8 cellular contexts compared by ENCODE assay signal in genomic region chr19:16197622-16198362, GRCh38. TPM values are rescaled to one million over a fixed set of nuclear protein-coding genes. Genes with fewer than 3 reads are reported as not detected.
DNase-seq lines count a peak whose midpoint lies in the region; ATAC-seq and TF ChIP-seq lines count a peak whose summit lies in the region.

Gene AP1M1 (plus strand): TSS chr19:16197911. CDS start chr19:16198027, 116 bp downstream.

- peaks cover 7% of the 10 kb centered on the region for H3K79me1 ChIP-seq in trophoblast cell (ENCODE audit: low read length)

- in situ Hi-C loops in transverse colon (cut with MboI; ENCODE audit: low pct_ligation_motif_present in 1 of 4, low pct_unique_long_range_greater_than_20kb in 1 of 4, low sequenced_read_pairs in 3 of 4): loop anchor here (25.0 kb wide), 2 partner anchors 360 to 560 kb away; partner anchors contain the start of gene CYP4F3 (in 3 of the 4)

- H3K4me3 ChIP-seq in GM12864 (ENCODE audit: low read depth, low read length) (peak within 1 kb of the TSS; percentile 100), cardiac muscle cell (peak within 1 kb of the TSS; percentile 93), trophoblast cell (ENCODE audit: low read depth, low read length) (peak within 1 kb of the TSS; percentile 100), transverse colon (peak within 1 kb of the TSS; percentile 81 to 97 (median 87))

- WGBS in trophoblast cell (ENCODE audit: extremely low coverage, insufficient coverage, insufficient read length): no CpG with 5 or more reads among the region's 64 CpGs
- 0% methylated on average over 13 of the region's 64 CpGs; no CpG with 5 or more reads in 1 of the 2 donors for WGBS in transverse colon (ENCODE audit: low coverage in 1 of 2), 2 donors

- peak within 1 kb of the TSS; percentile 97 for H3K14ac ChIP-seq in trophoblast cell (ENCODE audit: low read length)

- peak within 1 kb of the TSS; percentile 82 for H4K91ac ChIP-seq in trophoblast cell (ENCODE audit: low read depth, low read length)

- peak within 1 kb of the TSS; percentile 16 for H2AK5ac ChIP-seq in trophoblast cell (ENCODE audit: low read length)

- H2BK12ac ChIP-seq in trophoblast cell (ENCODE audit: low read length): no peak within 1 kb of the TSS

- H3K4me3 Mint-ChIP-seq in activated naive CD8-positive, alpha-beta T cell treated with anti-CD3 and anti-CD28 coated beads, Interleukin-2, amount 50 U/mL, for 24 hours: peak within 1 kb of the TSS; percentile 82

- peak within 1 kb of the TSS; percentile 48 for H2BK120ac ChIP-seq in trophoblast cell (ENCODE audit: insufficient read depth, low read length, poor library complexity)

- peak; percentile 12 for TF ChIP-seq EP300 in transverse colon (IDR thresholded peaks at IDR 0.05; ENCODE audit: low read depth)

- peaks cover 51% of the 10 kb centered on the region for H3K4me1 Mint-ChIP-seq in activated naive CD8-positive, alpha-beta T cell treated with anti-CD3 and anti-CD28 coated beads, Interleukin-2, amount 50 U/mL, for 24 hours

- no peaks in the 10 kb centered on the region for H3K9me3 Mint-ChIP-seq in activated naive CD8-positive, alpha-beta T cell treated with anti-CD3 and anti-CD28 coated beads, Interleukin-2, amount 50 U/mL, for 24 hours

- DNase-seq in GM12864 (ENCODE audit: low read depth) (peak; percentile 96), NCI-H1417 (lab: John Stamatoyannopoulos, UW) (peak; percentile 94 to 99 (median 98)), SW 1271 (lab: John Stamatoyannopoulos, UW) (peak; percentile 82 to 95), cardiac muscle cell (ENCODE audit: low read depth in 1 of 2, low spot score in 1 of 2) (peak; percentile 97 to 98), trophoblast cell (peak; percentile 99 to 100), transverse colon (peak; percentile 98)
- peak; percentile 100 for DNase-seq in activated naive CD8-positive, alpha-beta T cell treated with anti-CD3 and anti-CD28 coated beads, Interleukin-2, amount 50 U/mL, for 24 hours

- peak within 1 kb of the TSS; percentile 92 for H3K9ac ChIP-seq in trophoblast cell (ENCODE audit: low read length)

- ATAC-seq in HG02759 (IDR thresholded peaks at IDR 0.05; ENCODE audit: unreplicated experiment): peak; percentile 86
- ATAC-seq in activated naive CD8-positive, alpha-beta T cell treated with anti-CD3 and anti-CD28 coated beads, Interleukin-2, amount 50 U/mL, for 24 hours: peak; percentile 95

- no peaks in the 10 kb centered on the region for H3K36me3 ChIP-seq in cardiac muscle cell
- H3K36me3 ChIP-seq in trophoblast cell (ENCODE audit: control insufficient read depth in 1 of 2, insufficient read depth in 2 of 2, low read length in 2 of 2): peaks cover 10 to 11% of the 10 kb centered on the region in 2 experiments
- no peaks in the 10 kb centered on the region for H3K36me3 ChIP-seq in transverse colon

- H3K4me1 ChIP-seq in cardiac muscle cell (ENCODE audit: low read depth) (peaks cover 6% of the 10 kb centered on the region), trophoblast cell (ENCODE audit: control insufficient read depth in 1 of 2, insufficient read depth in 2 of 2, low read length in 2 of 2) (peaks cover 5 to 7% of the 10 kb centered on the region in 2 experiments), transverse colon (peaks cover 26 to 41% (median 30%) of the 10 kb centered on the region in 4 donors)

- peak within 1 kb of the TSS; percentile 54 for H2BK5ac ChIP-seq in trophoblast cell (ENCODE audit: low read depth, low read length, poor library complexity)

- H4K12ac ChIP-seq in trophoblast cell (ENCODE audit: low read depth, low read length): peak within 1 kb of the TSS; percentile 95

- H3K9me3 ChIP-seq in cardiac muscle cell (ENCODE audit: low read depth): no peaks in the 10 kb centered on the region
- no peaks in the 10 kb centered on the region for H3K9me3 ChIP-seq in trophoblast cell (ENCODE audit: insufficient read depth, low read depth, low read length)
- no peaks in the 10 kb centered on the region for H3K9me3 ChIP-seq in transverse colon

- peak within 1 kb of the TSS; percentile 98 for H2AFZ ChIP-seq in trophoblast cell (ENCODE audit: insufficient read depth, low read length, poor library complexity)

- H3K27me3 ChIP-seq in cardiac muscle cell: no peaks in the 10 kb centered on the region
- no peaks in the 10 kb centered on the region for H3K27me3 ChIP-seq in trophoblast cell (ENCODE audit: insufficient read depth, low read length)
- H3K27me3 ChIP-seq in transverse colon: no peaks in the 10 kb centered on the region

- peak; percentile 46 for TF ChIP-seq POLR2A in transverse colon (IDR thresholded peaks at IDR 0.05)

- H4K8ac ChIP-seq in trophoblast cell (ENCODE audit: low read depth, low read length): peak within 1 kb of the TSS; percentile 99

- intact Hi-C loops in transverse colon (cut with DNase I; ENCODE audit: low total_unique reads): no loop called here

- peak within 1 kb of the TSS; percentile 91 for H3K27ac Mint-ChIP-seq in activated naive CD8-positive, alpha-beta T cell treated with anti-CD3 and anti-CD28 coated beads, Interleukin-2, amount 50 U/mL, for 24 hours

- H3K79me2 ChIP-seq in trophoblast cell (ENCODE audit: control insufficient read depth, insufficient read depth, low read length, poor library complexity): peaks cover 7% of the 10 kb centered on the region

- H3K36me3 Mint-ChIP-seq in activated naive CD8-positive, alpha-beta T cell treated with anti-CD3 and anti-CD28 coated beads, Interleukin-2, amount 50 U/mL, for 24 hours (ENCODE audit: low read depth): peaks cover 15% of the 10 kb centered on the region

- no peak within 1 kb of the TSS for H3K23ac ChIP-seq in trophoblast cell (ENCODE audit: low read length)

- TF ChIP-seq CTCF in GM12864 (IDR thresholded peaks at IDR 0.05; ENCODE audit: low read depth, low read length, missing control alignments) (no peak), cardiac muscle cell (IDR thresholded peaks at IDR 0.05; ENCODE audit: low read depth, low read length) (no peak), transverse colon (IDR thresholded peaks at IDR 0.05) (no peak)

- peak within 1 kb of the TSS; percentile 94 for H3K4ac ChIP-seq in trophoblast cell (ENCODE audit: low read depth, low read length)

- no peaks in the 10 kb centered on the region for H3K27me3 Mint-ChIP-seq in activated naive CD8-positive, alpha-beta T cell treated with anti-CD3 and anti-CD28 coated beads, Interleukin-2, amount 50 U/mL, for 24 hours

- H3K27ac ChIP-seq in cardiac muscle cell (peak within 1 kb of the TSS; percentile 79), trophoblast cell (ENCODE audit: low read depth, low read length) (no peak within 1 kb of the TSS), transverse colon (peak within 1 kb of the TSS; percentile 88 to 94 (median 90))

- peak within 1 kb of the TSS; percentile 75 for H3K4me2 ChIP-seq in trophoblast cell (ENCODE audit: low read length)

- peak within 1 kb of the TSS; percentile 96 for H3K18ac ChIP-seq in trophoblast cell (ENCODE audit: low read length)

RNA-seq across cellular contexts. Expression of gene AP1M1, which starts in this region (rescaled TPM):
- total RNA-seq in cardiac muscle cell: 120 and 158 TPM in 2 replicates
- 105 and 114 TPM in 2 replicates for polyA plus RNA-seq in cardiac muscle cell
- polyA plus RNA-seq in trophoblast cell (2013): 36.5 and 38.3 TPM in 2 replicates
- 10 to 100 TPM; 15.1 to 41.8 (median 35.0) TPM for total RNA-seq in transverse colon
